23 cellular contexts compared by ENCODE assay signal in the genomic region with DNA sequence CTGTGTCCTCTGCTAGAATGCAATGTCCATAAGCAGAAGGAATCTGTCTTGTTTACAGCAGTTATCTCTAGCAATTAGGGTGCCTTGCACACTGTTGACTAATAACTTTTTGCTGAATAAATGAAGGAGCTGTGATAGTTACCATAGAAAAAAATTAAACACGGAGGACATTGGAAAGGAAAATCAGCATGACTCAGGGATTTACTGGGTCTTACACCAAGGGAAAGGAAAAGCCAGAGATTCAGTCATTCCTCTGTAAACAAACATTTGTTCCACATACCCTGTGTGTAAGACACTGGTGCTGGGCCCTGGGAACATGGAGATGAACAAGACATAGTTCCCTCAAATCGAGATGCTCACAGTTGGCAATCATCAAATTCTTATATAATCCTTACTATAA.
DNase-seq lines count a peak whose midpoint lies in the region; ATAC-seq and TF ChIP-seq lines count a peak whose summit lies in the region.
"Had no signal": no experiment of that assay in that cellular context is flagged by ENCODE, and none has a peak within 500 bp of the region (broad histone marks: within the 10 kb centered on the region; RNA-seq: fewer than 3 reads in every experiment).

No MANE protein-coding gene starts in this region.

- H3K4me1 ChIP-seq in adipocyte (ENCODE audit: control insufficient read depth, insufficient read depth, low read length) (peaks cover 33% of the 10 kb centered on the region), left ventricle myocardium inferior (no peaks in the 10 kb centered on the region), endodermal cell (ENCODE audit: control insufficient read depth, insufficient read depth, low read length) (no peaks in the 10 kb centered on the region)
- H3K4me1 ChIP-seq: left lung, sigmoid colon, tibial nerve had no signal

- H3K27me3 Mint-ChIP-seq in endodermal cell (ENCODE audit: insufficient read depth): peaks cover 2% of the 10 kb centered on the region
- H3K27me3 Mint-ChIP-seq: B cell; stimulated activated memory B cell treated with anti-CD40 and anti-IgM and Interleukin-4, amounts not matched to agents 10 μg/mL and 1 μg/mL and 100 μg/mL, for 72 hours had no signal

- TF ChIP-seq CTCF in AG09309 (IDR thresholded peaks at IDR 0.05; ENCODE audit: control insufficient read depth, insufficient read depth, low read depth, low read length, missing control alignments) (no peak), left ventricle myocardium inferior (IDR thresholded peaks at IDR 0.05; ENCODE audit: borderline replicate concordance) (no peak), endodermal cell (conservative IDR thresholded peaks at IDR 0.05) (no peak)

- WGBS in endodermal cell (ENCODE audit: insufficient coverage in 1 of 2, insufficient read length in 1 of 2), 2 experiments: 89 to 95% methylated on average over 2 of the region's 2 CpGs

- H3K9me3 Mint-ChIP-seq in endodermal cell: no peaks in the 10 kb centered on the region
- H3K9me3 Mint-ChIP-seq: nephron progenitor cell; stimulated activated memory B cell treated with anti-CD40 and anti-IgM and Interleukin-4, amounts not matched to agents 10 μg/mL and 1 μg/mL and 100 μg/mL, for 72 hours had no signal

- H3K27me3 ChIP-seq in adipocyte (replicated peaks; ENCODE audit: control insufficient read depth, insufficient read depth, low read length): no peaks in the 10 kb centered on the region
- H3K27me3 ChIP-seq in left ventricle myocardium inferior (ENCODE audit: low read depth): no peaks in the 10 kb centered on the region
- no peaks in the 10 kb centered on the region for H3K27me3 ChIP-seq in endodermal cell (ENCODE audit: control insufficient read depth, insufficient read depth, low read length, poor library complexity, severe bottlenecking)
- H3K27me3 ChIP-seq: left lung, sigmoid colon, tibial nerve had no signal

- DNase-seq in AG09309 (ENCODE audit: low read depth): peak; percentile 57
- peak; percentile 91 for DNase-seq in H4 (ENCODE audit: low spot score)
- DNase-seq in adipocyte (ENCODE audit: low read depth): peak; percentile 73
- DNase-seq in kidney tubule cell (ENCODE audit: low spot score): peak; percentile 7
- DNase-seq in NK-92 (lab: John Stamatoyannopoulos, UW; ENCODE audit: unreplicated experiment): no peak
- no peak for DNase-seq in left ventricle myocardium inferior
- no peak for DNase-seq in endodermal cell
- DNase-seq: activated CD8-positive, alpha-beta T cell treated with anti-CD3 and anti-CD28 coated beads, Interleukin-2, amount 10 ng/mL, durations not matched to agents 7 days and 5 days; activated T-cell treated with anti-CD3 and anti-CD28 coated beads, Interleukin-2, amount 50 U/mL, for 1 hour; central memory CD4-positive, alpha-beta T cell; GOT3; left lung; NCI-H1092; NCI-H2081; nephron progenitor cell; RPMI8226; sigmoid colon had no signal

- H3K27ac Mint-ChIP-seq in endodermal cell: no peak overlapping the region
- H3K27ac Mint-ChIP-seq: activated CD8-positive, alpha-beta T cell treated with anti-CD3 and anti-CD28 coated beads, Interleukin-2, amount 10 ng/mL, durations not matched to agents 7 days and 5 days; B cell; nephron progenitor cell; stimulated activated memory B cell treated with anti-CD40 and anti-IgM and Interleukin-4, amounts not matched to agents 10 μg/mL and 1 μg/mL and 100 μg/mL, for 72 hours had no signal

- no peak for ATAC-seq in GM19351 (IDR thresholded peaks at IDR 0.05; ENCODE audit: unreplicated experiment)
- ATAC-seq: activated CD4-positive, CD25-positive, alpha-beta regulatory T cell treated with anti-CD3 and anti-CD28 coated beads, Interleukin-2, amount 50 U/mL, for 24 hours; activated CD8-positive, alpha-beta T cell treated with anti-CD3 and anti-CD28 coated beads, Interleukin-2, amount 10 ng/mL, durations not matched to agents 7 days and 5 days; left lung; stimulated activated memory B cell treated with anti-CD40 and anti-IgM and Interleukin-4, amounts not matched to agents 10 μg/mL and 1 μg/mL and 100 μg/mL, for 72 hours had no signal

- H3K36me3 ChIP-seq in adipocyte (ENCODE audit: control insufficient read depth, insufficient read depth, low read length, severe bottlenecking): no peaks in the 10 kb centered on the region
- H3K36me3 ChIP-seq in left ventricle myocardium inferior: no peaks in the 10 kb centered on the region
- H3K36me3 ChIP-seq in endodermal cell (ENCODE audit: control insufficient read depth, insufficient read depth, low read length): no peaks in the 10 kb centered on the region
- H3K36me3 ChIP-seq: left lung, sigmoid colon, tibial nerve had no signal

- no peaks in the 10 kb centered on the region for H3K4me1 Mint-ChIP-seq in endodermal cell
- H3K4me1 Mint-ChIP-seq: B cell; nephron progenitor cell; stimulated activated memory B cell treated with anti-CD40 and anti-IgM and Interleukin-4, amounts not matched to agents 10 μg/mL and 1 μg/mL and 100 μg/mL, for 72 hours had no signal

- intact Hi-C loops in left ventricle myocardium inferior (cut with micrococcal nuclease): no loop called here

- H3K27ac ChIP-seq in left ventricle myocardium inferior (replicated peaks) (no peak overlapping the region), endodermal cell (ENCODE audit: low read depth, low read length) (no peak overlapping the region)
- H3K27ac ChIP-seq: epithelial cell of prostate, left lung, sigmoid colon, tibial nerve had no signal

- H3K9me3 ChIP-seq in adipocyte (ENCODE audit: control insufficient read depth, low read length) (no peaks in the 10 kb centered on the region), left ventricle myocardium inferior (replicated peaks) (no peaks in the 10 kb centered on the region), endodermal cell (ENCODE audit: control insufficient read depth, low read length) (no peaks in the 10 kb centered on the region)
- H3K9me3 ChIP-seq: left lung, sigmoid colon, tibial nerve had no signal

- H3K36me3 Mint-ChIP-seq in endodermal cell (ENCODE audit: low read depth): no peaks in the 10 kb centered on the region
- H3K36me3 Mint-ChIP-seq: stimulated activated memory B cell treated with anti-CD40 and anti-IgM and Interleukin-4, amounts not matched to agents 10 μg/mL and 1 μg/mL and 100 μg/mL, for 72 hours had no signal

- H3K4me3 ChIP-seq in AG09309 (ENCODE audit: control insufficient read depth, low read depth, low read length) (no peak overlapping the region), adipocyte (ENCODE audit: low read length) (no peak overlapping the region), left ventricle myocardium inferior (no peak overlapping the region), endodermal cell (ENCODE audit: low read length) (no peak overlapping the region)
- H3K4me3 ChIP-seq: left lung, sigmoid colon, tibial nerve had no signal

- peak overlapping the region; percentile 19 for H3K9ac ChIP-seq in adipocyte (ENCODE audit: low read length)
- H3K9ac ChIP-seq in endodermal cell (ENCODE audit: extremely low read depth, low read length, poor library complexity, severe bottlenecking): no peak overlapping the region

- no peak overlapping the region for H3K4me3 Mint-ChIP-seq in endodermal cell
- H3K4me3 Mint-ChIP-seq: activated CD8-positive, alpha-beta T cell treated with anti-CD3 and anti-CD28 coated beads, Interleukin-2, amount 10 ng/mL, durations not matched to agents 7 days and 5 days; B cell; nephron progenitor cell; stimulated activated memory B cell treated with anti-CD40 and anti-IgM and Interleukin-4, amounts not matched to agents 10 μg/mL and 1 μg/mL and 100 μg/mL, for 72 hours had no signal

Comparison
In these comparisons a context has a peak if more than half of its experiments do, and no peak if none do; other contexts are left out.
1. DNase-seq: peak in AG09309 (single experiment), H4 (single experiment), adipocyte (single experiment) and kidney tubule cell (single experiment); none in NK-92 (single experiment), left ventricle myocardium inferior (single experiment) and endodermal cell (single experiment).